29 cellular contexts compared by ENCODE assay signal in the genomic region with DNA sequence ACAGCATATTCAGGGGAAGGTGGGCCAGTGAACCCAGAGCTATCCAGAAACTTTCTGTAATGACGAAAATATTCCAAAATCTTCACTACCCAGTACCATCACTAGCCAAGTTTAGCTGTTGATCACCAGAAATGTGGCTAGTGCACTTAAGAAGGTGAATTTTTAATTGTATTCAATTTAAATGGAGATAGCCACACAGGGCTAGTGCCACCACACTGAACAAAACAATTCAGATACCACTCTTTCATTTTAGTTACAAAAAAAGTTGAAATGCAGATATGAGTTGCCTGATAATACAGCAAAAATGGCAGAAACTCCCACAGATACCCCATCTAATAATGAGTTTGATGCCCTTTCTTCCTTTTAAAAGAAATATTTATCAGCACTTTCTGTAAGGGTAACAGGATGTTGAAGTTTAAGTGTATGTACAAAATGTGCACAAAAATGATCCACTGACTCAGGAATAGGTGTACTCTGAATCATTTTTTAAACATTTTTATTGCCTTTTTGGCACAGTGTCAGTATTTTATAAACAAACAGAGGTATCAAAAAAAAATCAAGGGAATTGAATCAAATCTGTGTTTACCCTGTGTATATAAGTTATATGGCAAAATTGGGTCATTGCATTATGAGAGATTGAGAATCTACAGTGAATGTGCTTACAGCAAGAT.
"Had no signal": no experiment of that assay in that cellular context is flagged by ENCODE, and none has a peak within 500 bp of the region (broad histone marks: within the 10 kb centered on the region; RNA-seq: fewer than 3 reads in every experiment).

No MANE protein-coding gene starts in this region.

- H3K27ac ChIP-seq: ascending aorta had no signal

- DNase-seq: activated CD4-positive, alpha-beta T cell treated with anti-CD3 and anti-CD28 coated beads for 48 hours; activated CD4-positive, alpha-beta T cell treated with anti-CD3 and anti-CD28 coated beads, Interleukin-2, amount 50 U/mL, for 4 hours; activated CD4-positive, CD25-positive, alpha-beta regulatory T cell treated with anti-CD3 and anti-CD28 coated beads, Interleukin-2, amount 50 U/mL, for 72 hours; activated CD8-positive, alpha-beta memory T cell treated with anti-CD3 and anti-CD28 coated beads, Interleukin-2, amount 50 U/mL, for 48 hours; activated CD8-positive, alpha-beta T cell treated with anti-CD3 and anti-CD28 coated beads, Interleukin-2, amount 10 ng/mL, durations not matched to agents 7 days and 5 days; activated effector memory CD4-positive, alpha-beta T cell treated with Interleukin-2 at 50 U/mL for 16 hours; activated naive CD4-positive, alpha-beta T cell; activated T-cell treated with anti-CD3 and anti-CD28 coated beads, Interleukin-2, amount 50 U/mL, for 1 hour; cerebellar nuclear complex; KG1; MM.1S; NCI-H1105 treated with DMSO at 0.1 percent for 48 hours; NCI-H1436 treated with DMSO at 0.1 percent for 48 hours; NCI-H187; NCI-H2081 treated with DMSO at 0.1 percent for 48 hours; NCI-H2227 treated with DMSO at 0.1 percent for 48 hours; NCI-H446 treated with DMSO at 0.1 percent for 48 hours; NCI-H526; NCI-H774; RPMI8226; SHP77; T-helper 17 cell; T-helper 9 cell had no signal

- H3K36me3 Mint-ChIP-seq: activated naive CD4-positive, alpha-beta T cell treated with anti-CD3 and anti-CD28 coated beads, Interleukin-2, amount 50 U/mL, for 24 hours; brain had no signal

- H3K27ac Mint-ChIP-seq: activated CD8-positive, alpha-beta T cell treated with anti-CD3 and anti-CD28 coated beads, Interleukin-2, amount 10 ng/mL, durations not matched to agents 7 days and 5 days; activated naive CD4-positive, alpha-beta T cell treated with anti-CD3 and anti-CD28 coated beads, Interleukin-2, amount 50 U/mL, for 24 hours; activated T-helper 1 cell treated with anti-CD3 and anti-CD28 coated beads, Interleukin-12 subunit alpha, Interleukin-12 subunit beta, Interleukin-2, Interleukin-4 antibody, amounts not matched to agents 30 ng/mL and 10 ng/mL and 1 ng/mL, durations not matched to agents 14 hours and 24 hours and 36 hours; brain; T-helper 17 cell; WTC11 had no signal

- H3K27me3 ChIP-seq: ascending aorta had no signal

- H3K4me3 Mint-ChIP-seq: activated CD8-positive, alpha-beta T cell treated with anti-CD3 and anti-CD28 coated beads, Interleukin-2, amount 10 ng/mL, durations not matched to agents 7 days and 5 days; activated naive CD4-positive, alpha-beta T cell treated with anti-CD3 and anti-CD28 coated beads, Interleukin-2, amount 50 U/mL, for 24 hours; activated T-helper 1 cell treated with anti-CD3 and anti-CD28 coated beads, Interleukin-12 subunit alpha, Interleukin-12 subunit beta, Interleukin-2, Interleukin-4 antibody, amounts not matched to agents 30 ng/mL and 10 ng/mL and 1 ng/mL, durations not matched to agents 14 hours and 24 hours and 36 hours; brain; T-helper 17 cell; WTC11 had no signal

- H3K27me3 Mint-ChIP-seq: activated naive CD4-positive, alpha-beta T cell treated with anti-CD3 and anti-CD28 coated beads, Interleukin-2, amount 50 U/mL, for 24 hours; brain; T-helper 17 cell had no signal

- H3K9me3 Mint-ChIP-seq: activated naive CD4-positive, alpha-beta T cell treated with anti-CD3 and anti-CD28 coated beads, Interleukin-2, amount 50 U/mL, for 24 hours; activated T-helper 1 cell treated with anti-CD3 and anti-CD28 coated beads, Interleukin-12 subunit alpha, Interleukin-12 subunit beta, Interleukin-2, Interleukin-4 antibody, amounts not matched to agents 30 ng/mL and 10 ng/mL and 1 ng/mL, durations not matched to agents 14 hours and 24 hours and 36 hours; brain had no signal

- H3K4me3 ChIP-seq: ascending aorta had no signal

- H3K4me1 ChIP-seq: ascending aorta had no signal

- ATAC-seq: activated CD8-positive, alpha-beta T cell treated with anti-CD3 and anti-CD28 coated beads, Interleukin-2, amount 10 ng/mL, durations not matched to agents 7 days and 5 days; Panc1; T-helper 17 cell; WTC11 had no signal

- H3K36me3 ChIP-seq: ascending aorta had no signal

- H3K9me3 ChIP-seq: ascending aorta had no signal

- H3K4me1 Mint-ChIP-seq: activated naive CD4-positive, alpha-beta T cell treated with anti-CD3 and anti-CD28 coated beads, Interleukin-2, amount 50 U/mL, for 24 hours; brain; T-helper 17 cell had no signal
